ENCODE assay signal across 34 cellular contexts in genomic region chr18:55841314-55841713, GRCh38.
"Had no signal": no experiment of that assay in that cellular context is flagged by ENCODE, and none has a peak within 500 bp of the region (broad histone marks: within the 10 kb centered on the region; RNA-seq: fewer than 3 reads in every experiment).

No MANE protein-coding gene starts in this region.

- H3K4me3 ChIP-seq: Peyer's patch, SJSA1 had no signal

- H3K36me3 ChIP-seq: brain microvascular endothelial cell, Peyer's patch, SJSA1 had no signal

- H3K9me3 Mint-ChIP-seq: activated naive CD4-positive, alpha-beta T cell treated with anti-CD3 and anti-CD28 coated beads for 36 hours had no signal

- H3K27me3 ChIP-seq: brain microvascular endothelial cell, Peyer's patch, SJSA1 had no signal

- H3K9me3 ChIP-seq: Peyer's patch, SK-N-SH had no signal

- H3K4me3 Mint-ChIP-seq: activated CD4-positive, alpha-beta T cell treated with anti-CD3 and anti-CD28 coated beads for 36 hours; activated CD4-positive, alpha-beta T cell treated with anti-CD3 and anti-CD28 coated beads, Interleukin-2, amount 10 ng/mL, durations not matched to agents 7 days and 5 days; activated naive CD4-positive, alpha-beta T cell treated with anti-CD3 and anti-CD28 coated beads for 36 hours; activated naive CD8-positive, alpha-beta T cell treated with anti-CD3 and anti-CD28 coated beads, Interleukin-2, amount 50 U/mL, for 24 hours; activated T-cell treated with anti-CD3 and anti-CD28 coated beads, Interleukin-2, amount 50 U/mL, for 4 hours; activated T-helper 1 cell treated with anti-CD3 and anti-CD28 coated beads, Interleukin-12 subunit alpha, Interleukin-12 subunit beta, Interleukin-2, Interleukin-4 antibody, amounts not matched to agents 30 ng/mL and 10 ng/mL and 1 ng/mL, durations not matched to agents 14 hours and 24 hours and 36 hours; T-helper 1 cell treated with Interleukin-12 subunit alpha and Interleukin-12 subunit beta and Interleukin-4 antibody, amounts not matched to agents 30 μg/mL and 1 μg/mL, for 36 hours; T-helper 2 cell treated with Interferon-gamma antibody and Interleukin-4, amounts not matched to agents 5 μg/mL and 100 μg/mL, for 36 hours; WTC11 had no signal

- H3K27me3 Mint-ChIP-seq: activated CD4-positive, alpha-beta T cell treated with anti-CD3 and anti-CD28 coated beads for 36 hours; activated CD4-positive, alpha-beta T cell treated with anti-CD3 and anti-CD28 coated beads, Interleukin-2, amount 10 ng/mL, durations not matched to agents 7 days and 5 days; activated naive CD8-positive, alpha-beta T cell treated with anti-CD3 and anti-CD28 coated beads, Interleukin-2, amount 50 U/mL, for 24 hours had no signal

- H3K4me1 Mint-ChIP-seq: activated CD4-positive, alpha-beta T cell treated with anti-CD3 and anti-CD28 coated beads for 36 hours; activated CD4-positive, alpha-beta T cell treated with anti-CD3 and anti-CD28 coated beads, Interleukin-2, amount 10 ng/mL, durations not matched to agents 7 days and 5 days; activated naive CD8-positive, alpha-beta T cell treated with anti-CD3 and anti-CD28 coated beads, Interleukin-2, amount 50 U/mL, for 24 hours had no signal

- H3K4me1 ChIP-seq: Peyer's patch had no signal

- H3K9ac ChIP-seq: SK-N-SH had no signal

- H3K27ac Mint-ChIP-seq: activated CD4-positive, alpha-beta T cell treated with anti-CD3 and anti-CD28 coated beads for 36 hours; activated CD4-positive, alpha-beta T cell treated with anti-CD3 and anti-CD28 coated beads, Interleukin-2, amount 10 ng/mL, durations not matched to agents 7 days and 5 days; activated naive CD4-positive, alpha-beta T cell treated with anti-CD3 and anti-CD28 coated beads for 36 hours; activated naive CD4-positive, alpha-beta T cell treated with anti-CD3 and anti-CD28 coated beads, Interleukin-2, amount 50 U/mL, for 72 hours; activated naive CD8-positive, alpha-beta T cell treated with anti-CD3 and anti-CD28 coated beads, Interleukin-2, amount 50 U/mL, for 24 hours; activated T-helper 1 cell treated with anti-CD3 and anti-CD28 coated beads, Interleukin-12 subunit alpha, Interleukin-12 subunit beta, Interleukin-2, Interleukin-4 antibody, amounts not matched to agents 30 ng/mL and 10 ng/mL and 1 ng/mL, durations not matched to agents 14 hours and 24 hours and 36 hours; T-helper 1 cell treated with Interleukin-12 subunit alpha and Interleukin-12 subunit beta and Interleukin-4 antibody, amounts not matched to agents 30 μg/mL and 1 μg/mL, for 36 hours; T-helper 2 cell treated with Interferon-gamma antibody and Interleukin-4, amounts not matched to agents 5 μg/mL and 100 μg/mL, for 36 hours; WTC11 had no signal

- DNase-seq: activated CD4-positive, alpha-beta T cell treated with anti-CD3 and anti-CD28 coated beads for 36 hours; activated CD4-positive, alpha-beta T cell treated with anti-CD3 and anti-CD28 coated beads, Interleukin-2, amount 10 ng/mL, durations not matched to agents 7 days and 5 days; activated CD4-positive, alpha-beta T cell treated with anti-CD3 and anti-CD28 coated beads, Interleukin-2, amount 50 U/mL, for 48 hours; activated CD8-positive, alpha-beta memory T cell treated with anti-CD3 and anti-CD28 coated beads, Interleukin-2, amount 50 U/mL, for 4 hours; activated gamma-delta T cell treated with Interleukin-2 at 50 U/mL for 16 hours; activated naive CD4-positive, alpha-beta T cell treated with anti-CD3 and anti-CD28 coated beads for 36 hours; activated naive CD8-positive, alpha-beta T cell treated with anti-CD3 and anti-CD28 coated beads, Interleukin-2, amount 50 U/mL, for 24 hours; activated T-cell treated with anti-CD3 and anti-CD28 coated beads for 4 hours; activated T-cell treated with anti-CD3 and anti-CD28 coated beads, Interleukin-2, amount 50 U/mL, for 4 hours; anterior cingulate cortex; brain microvascular endothelial cell; central memory CD4-positive, alpha-beta T cell; NCI-H1048; NCI-H1417; NCI-H146; NCI-H187; NCI-H2029 treated with DMSO at 0.1 percent for 48 hours; NCI-H2107; NCI-H2171; NCI-H510A; NCI-H526; NCI-H748 treated with DMSO at 0.1 percent for 48 hours; NK-92 treated with Interleukin-12 subunit alpha and Interleukin-12 subunit beta, amount 100 ng/mL, for 24 hours; PC-3; Peyer's patch; RPMI8226; SHP77 treated with DMSO at 0.1 percent for 48 hours; SK-N-SH had no signal

- H3K4me2 ChIP-seq: SK-N-SH had no signal

- H3K27ac ChIP-seq: brain microvascular endothelial cell, Peyer's patch, SJSA1 had no signal
